In the genomic region with DNA sequence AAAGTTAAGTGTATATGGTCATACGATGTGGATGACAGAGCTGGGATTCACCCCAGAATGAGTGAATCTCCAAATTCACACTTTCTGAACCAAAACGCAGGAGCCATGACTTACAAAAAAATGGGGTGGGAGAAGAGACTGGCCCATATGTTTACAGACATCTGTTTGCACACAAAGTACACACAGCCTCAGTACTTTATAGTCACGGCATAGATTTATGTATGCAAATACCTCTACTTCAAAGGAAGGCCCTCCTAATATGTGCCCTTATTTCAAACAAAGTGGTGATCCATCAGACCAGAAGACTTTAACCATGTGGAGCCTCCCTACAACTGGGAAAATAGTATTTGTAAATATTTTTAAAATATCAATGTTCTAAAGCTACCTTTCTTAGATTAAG, we compare ENCODE assay signal across 1 cellular context.
TF ChIP-seq lines count a peak whose summit lies in the region.

No MANE protein-coding gene starts in this region.

TF ChIP-seq in HepG2, 621 proteins besides CTCF, POLR2A, EP300 and RAD21:
- peak; percentile 36 for TF ChIP-seq FOXA3 (CRISPR knock-in tag; IDR thresholded peaks at IDR 0.05)
- TF ChIP-seq, protein P1, sequence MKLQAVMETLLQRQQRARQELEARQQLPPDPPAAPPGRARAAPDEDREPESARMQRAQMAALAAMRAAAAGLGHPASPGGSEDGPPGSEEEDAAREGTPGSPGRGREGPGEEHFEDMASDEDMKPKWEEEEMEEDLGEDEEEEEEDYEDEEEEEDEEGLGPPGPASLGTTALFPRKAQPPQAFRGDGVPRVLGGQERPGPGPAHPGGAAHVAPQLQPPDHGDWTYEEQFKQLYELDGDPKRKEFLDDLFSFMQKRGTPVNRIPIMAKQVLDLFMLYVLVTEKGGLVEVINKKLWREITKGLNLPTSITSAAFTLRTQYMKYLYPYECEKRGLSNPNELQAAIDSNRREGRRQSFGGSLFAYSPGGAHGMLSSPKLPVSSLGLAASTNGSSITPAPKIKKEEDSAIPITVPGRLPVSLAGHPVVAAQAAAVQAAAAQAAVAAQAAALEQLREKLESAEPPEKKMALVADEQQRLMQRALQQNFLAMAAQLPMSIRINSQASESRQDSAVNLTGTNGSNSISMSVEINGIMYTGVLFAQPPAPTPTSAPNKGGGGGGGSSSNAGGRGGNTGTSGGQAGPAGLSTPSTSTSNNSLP (IDR thresholded peaks at IDR 0.05; ENCODE audit: low read depth, low read length), result 0 out of 2 replicates have a peak, but pooled peaks have one; percentile 46
- TF ChIP-seq TBP (CRISPR knock-in tag; IDR thresholded peaks at IDR 0.05), result no peak
- no peak for TF ChIP-seq FOXM1 (CRISPR knock-in tag; IDR thresholded peaks at IDR 0.05)
- TF ChIP-seq ZNF569 (CRISPR knock-in tag; IDR thresholded peaks at IDR 0.05; ENCODE audit: borderline replicate concordance), result no peak
- TF ChIP-seq ZMYM4 (CRISPR knock-in tag; IDR thresholded peaks at IDR 0.05), result no peak
- TF ChIP-seq ADNP (CRISPR knock-in tag; IDR thresholded peaks at IDR 0.05), result no peak
- no peak for TF ChIP-seq ZFP1 (CRISPR knock-in tag; IDR thresholded peaks at IDR 0.05)
- no peak for TF ChIP-seq FOXP1 (IDR thresholded peaks at IDR 0.05)
- peak; percentile 73; the same call in 1 of the 2 replicates for TF ChIP-seq FOXP1 (CRISPR knock-in tag; IDR thresholded peaks at IDR 0.05)
- no peak for TF ChIP-seq FOXA1 (IDR thresholded peaks at IDR 0.05)
- peak; percentile 33; the same call in 1 of the 2 replicates for TF ChIP-seq FOXA1 (CRISPR knock-in tag; IDR thresholded peaks at IDR 0.05)
- peak; percentile 75 for TF ChIP-seq TCF7 (IDR thresholded peaks at IDR 0.05; ENCODE audit: low read depth)
- no peak for TF ChIP-seq TP53 (CRISPR knock-in tag; conservative IDR thresholded peaks at IDR 0.05)
- TF ChIP-seq DDIT3 (CRISPR knock-in tag; IDR thresholded peaks at IDR 0.05), result no peak
- no peak for TF ChIP-seq ZNF337 (CRISPR knock-in tag; IDR thresholded peaks at IDR 0.05; ENCODE audit: borderline replicate concordance, low read depth)
- peak; percentile 19; the same call in 1 of the 2 replicates for TF ChIP-seq SALL1 (CRISPR knock-in tag; IDR thresholded peaks at IDR 0.05)
- TF ChIP-seq, protein P2, sequence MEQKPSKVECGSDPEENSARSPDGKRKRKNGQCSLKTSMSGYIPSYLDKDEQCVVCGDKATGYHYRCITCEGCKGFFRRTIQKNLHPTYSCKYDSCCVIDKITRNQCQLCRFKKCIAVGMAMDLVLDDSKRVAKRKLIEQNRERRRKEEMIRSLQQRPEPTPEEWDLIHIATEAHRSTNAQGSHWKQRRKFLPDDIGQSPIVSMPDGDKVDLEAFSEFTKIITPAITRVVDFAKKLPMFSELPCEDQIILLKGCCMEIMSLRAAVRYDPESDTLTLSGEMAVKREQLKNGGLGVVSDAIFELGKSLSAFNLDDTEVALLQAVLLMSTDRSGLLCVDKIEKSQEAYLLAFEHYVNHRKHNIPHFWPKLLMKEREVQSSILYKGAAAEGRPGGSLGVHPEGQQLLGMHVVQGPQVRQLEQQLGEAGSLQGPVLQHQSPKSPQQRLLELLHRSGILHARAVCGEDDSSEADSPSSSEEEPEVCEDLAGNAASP (CRISPR knock-in tag; IDR thresholded peaks at IDR 0.05; ENCODE audit: borderline replicate concordance), result no peak
- TF ChIP-seq CBX1 (IDR thresholded peaks at IDR 0.05; ENCODE audit: low read depth), result no peak
- TF ChIP-seq ZNF609 (CRISPR knock-in tag; IDR thresholded peaks at IDR 0.05; ENCODE audit: borderline replicate concordance), result peak; percentile 26; the same call in 1 of the 2 replicates
- TF ChIP-seq ZNF747 (CRISPR knock-in tag; IDR thresholded peaks at IDR 0.05; ENCODE audit: borderline replicate concordance), result no peak
- TF ChIP-seq, protein P3, sequence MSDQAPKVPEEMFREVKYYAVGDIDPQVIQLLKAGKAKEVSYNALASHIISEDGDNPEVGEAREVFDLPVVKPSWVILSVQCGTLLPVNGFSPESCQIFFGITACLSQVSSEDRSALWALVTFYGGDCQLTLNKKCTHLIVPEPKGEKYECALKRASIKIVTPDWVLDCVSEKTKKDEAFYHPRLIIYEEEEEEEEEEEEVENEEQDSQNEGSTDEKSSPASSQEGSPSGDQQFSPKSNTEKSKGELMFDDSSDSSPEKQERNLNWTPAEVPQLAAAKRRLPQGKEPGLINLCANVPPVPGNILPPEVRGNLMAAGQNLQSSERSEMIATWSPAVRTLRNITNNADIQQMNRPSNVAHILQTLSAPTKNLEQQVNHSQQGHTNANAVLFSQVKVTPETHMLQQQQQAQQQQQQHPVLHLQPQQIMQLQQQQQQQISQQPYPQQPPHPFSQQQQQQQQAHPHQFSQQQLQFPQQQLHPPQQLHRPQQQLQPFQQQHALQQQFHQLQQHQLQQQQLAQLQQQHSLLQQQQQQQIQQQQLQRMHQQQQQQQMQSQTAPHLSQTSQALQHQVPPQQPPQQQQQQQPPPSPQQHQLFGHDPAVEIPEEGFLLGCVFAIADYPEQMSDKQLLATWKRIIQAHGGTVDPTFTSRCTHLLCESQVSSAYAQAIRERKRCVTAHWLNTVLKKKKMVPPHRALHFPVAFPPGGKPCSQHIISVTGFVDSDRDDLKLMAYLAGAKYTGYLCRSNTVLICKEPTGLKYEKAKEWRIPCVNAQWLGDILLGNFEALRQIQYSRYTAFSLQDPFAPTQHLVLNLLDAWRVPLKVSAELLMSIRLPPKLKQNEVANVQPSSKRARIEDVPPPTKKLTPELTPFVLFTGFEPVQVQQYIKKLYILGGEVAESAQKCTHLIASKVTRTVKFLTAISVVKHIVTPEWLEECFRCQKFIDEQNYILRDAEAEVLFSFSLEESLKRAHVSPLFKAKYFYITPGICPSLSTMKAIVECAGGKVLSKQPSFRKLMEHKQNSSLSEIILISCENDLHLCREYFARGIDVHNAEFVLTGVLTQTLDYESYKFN (CRISPR knock-in tag; conservative IDR thresholded peaks at IDR 0.05), result peak; percentile 38; the same call in 1 of the 2 replicates
- TF ChIP-seq, protein P4, sequence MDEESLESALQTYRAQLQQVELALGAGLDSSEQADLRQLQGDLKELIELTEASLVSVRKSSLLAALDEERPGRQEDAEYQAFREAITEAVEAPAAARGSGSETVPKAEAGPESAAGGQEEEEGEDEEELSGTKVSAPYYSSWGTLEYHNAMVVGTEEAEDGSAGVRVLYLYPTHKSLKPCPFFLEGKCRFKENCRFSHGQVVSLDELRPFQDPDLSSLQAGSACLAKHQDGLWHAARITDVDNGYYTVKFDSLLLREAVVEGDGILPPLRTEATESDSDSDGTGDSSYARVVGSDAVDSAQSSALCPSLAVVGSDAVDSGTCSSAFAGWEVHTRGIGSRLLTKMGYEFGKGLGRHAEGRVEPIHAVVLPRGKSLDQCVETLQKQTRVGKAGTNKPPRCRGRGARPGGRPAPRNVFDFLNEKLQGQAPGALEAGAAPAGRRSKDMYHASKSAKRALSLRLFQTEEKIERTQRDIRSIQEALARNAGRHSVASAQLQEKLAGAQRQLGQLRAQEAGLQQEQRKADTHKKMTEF (CRISPR knock-in tag; IDR thresholded peaks at IDR 0.05), result no peak
- TF ChIP-seq ZNF543 (CRISPR knock-in tag; IDR thresholded peaks at IDR 0.05), result no peak
- TF ChIP-seq SOX13 (IDR thresholded peaks at IDR 0.05), result no peak
- peak in 1 of 2 experiments; percentile 31; a peak in 1 of 4 replicates for TF ChIP-seq SOX13 (CRISPR knock-in tag; conservative IDR thresholded peaks at IDR 0.05 in 1 of 2, IDR thresholded peaks at IDR 0.05 in 1 of 2)
- TF ChIP-seq ZNF552 (CRISPR knock-in tag; IDR thresholded peaks at IDR 0.05; ENCODE audit: borderline replicate concordance), result no peak
TF ChIP-seq in HepG2: peak in this region for 9.
